Comparison of ENCODE assay signal across 10 cellular contexts in genomic region chr3:127254730-127255129, GRCh38. TPM values are rescaled to one million over a fixed set of nuclear protein-coding genes. Genes with fewer than 3 reads are reported as not detected.
DNase-seq lines count a peak whose midpoint lies in the region; ATAC-seq, FAIRE-seq and TF ChIP-seq lines count a peak whose summit lies in the region.
"Had no signal": no experiment of that assay in that cellular context is flagged by ENCODE, and none has a peak within 500 bp of the region (broad histone marks: within the 10 kb centered on the region; RNA-seq: fewer than 3 reads in every experiment).

No MANE protein-coding gene starts in this region.

- no peak overlapping the region for H3K9ac ChIP-seq in astrocyte (ENCODE audit: low read length)

- DNase-seq in DMS53 treated with DMSO at 0.1 percent for 48 hours (lab: John Stamatoyannopoulos, UW; ENCODE audit: unreplicated experiment) (peak; percentile 5), HuH-7 (ENCODE audit: low spot score) (peak; percentile 20), astrocyte (ENCODE audit: low read depth) (no peak), myocyte (ENCODE audit: low read depth) (peak; percentile 16), RCC 7860 (ENCODE audit: low spot score) (no peak)
- no peak for DNase-seq in T-helper 2 cell treated with Interferon-gamma antibody and Interleukin-4, amounts not matched to agents 5 μg/mL and 100 μg/mL, for 36 hours (ENCODE audit: low spot score)
- DNase-seq: activated CD4-positive, alpha-beta T cell treated with anti-CD3 and anti-CD28 coated beads, Interleukin-2, amount 10 ng/mL, durations not matched to agents 24 days and 14 days; NCI-H2029 treated with DMSO at 0.1 percent for 48 hours had no signal

- TF ChIP-seq CTCF in astrocyte (IDR thresholded peaks at IDR 0.05; ENCODE audit: insufficient read depth, low read depth, low read length), result peak; percentile 8

- peaks cover 6% of the 10 kb centered on the region for H3K9me3 Mint-ChIP-seq in astrocyte (ENCODE audit: unreplicated experiment)
- H3K9me3 Mint-ChIP-seq in T-helper 2 cell treated with Interferon-gamma antibody and Interleukin-4, amounts not matched to agents 5 μg/mL and 100 μg/mL, for 36 hours, result peaks cover 8% of the 10 kb centered on the region

- H4K20me1 ChIP-seq in astrocyte (ENCODE audit: insufficient read depth, low read length), result no peaks in the 10 kb centered on the region

- no peak overlapping the region for H3K4me3 Mint-ChIP-seq in astrocyte (ENCODE audit: unreplicated experiment)
- H3K4me3 Mint-ChIP-seq in T-helper 2 cell treated with Interferon-gamma antibody and Interleukin-4, amounts not matched to agents 5 μg/mL and 100 μg/mL, for 36 hours, result no peak overlapping the region
- H3K4me3 Mint-ChIP-seq: activated CD4-positive, alpha-beta T cell treated with anti-CD3 and anti-CD28 coated beads, Interleukin-2, amount 10 ng/mL, durations not matched to agents 24 days and 14 days had no signal

- H3K4me2 ChIP-seq in astrocyte (ENCODE audit: low read length), result no peak overlapping the region
- H3K4me2 ChIP-seq: smooth muscle cell had no signal

- no peaks in the 10 kb centered on the region for H3K36me3 Mint-ChIP-seq in astrocyte (ENCODE audit: low read depth, unreplicated experiment)
- no peaks in the 10 kb centered on the region for H3K36me3 Mint-ChIP-seq in T-helper 2 cell treated with Interferon-gamma antibody and Interleukin-4, amounts not matched to agents 5 μg/mL and 100 μg/mL, for 36 hours (ENCODE audit: low read depth)

- peaks cover 51% of the 10 kb centered on the region for H3K27me3 Mint-ChIP-seq in astrocyte (ENCODE audit: low read depth, unreplicated experiment)
- H3K27me3 Mint-ChIP-seq in T-helper 2 cell treated with Interferon-gamma antibody and Interleukin-4, amounts not matched to agents 5 μg/mL and 100 μg/mL, for 36 hours (ENCODE audit: low read depth), result no peaks in the 10 kb centered on the region
- H3K27me3 Mint-ChIP-seq: activated CD4-positive, alpha-beta T cell treated with anti-CD3 and anti-CD28 coated beads, Interleukin-2, amount 10 ng/mL, durations not matched to agents 24 days and 14 days had no signal

- no peak for FAIRE-seq in astrocyte (lab: Jason Lieb, UNC)
- no peak for FAIRE-seq in RCC 7860 (lab: Jason Lieb, UNC)

- no peaks in the 10 kb centered on the region for H3K36me3 ChIP-seq in astrocyte (ENCODE audit: insufficient read depth, low read length)

- no peaks in the 10 kb centered on the region for H3K9me3 ChIP-seq in astrocyte (ENCODE audit: insufficient read depth, low read depth, low read length)

- no peak overlapping the region for H2AFZ ChIP-seq in astrocyte (ENCODE audit: low read depth, low read length)

- H3K4me3 ChIP-seq in astrocyte (ENCODE audit: insufficient read depth, low read depth, low read length), result no peak overlapping the region
- H3K4me3 ChIP-seq: smooth muscle cell had no signal

- no peaks in the 10 kb centered on the region for H3K4me1 ChIP-seq in astrocyte (ENCODE audit: insufficient read depth, low read length)

- no peak for ATAC-seq in GM18502 (IDR thresholded peaks at IDR 0.05; ENCODE audit: poor library complexity, unreplicated experiment)

- no peaks in the 10 kb centered on the region for H3K79me2 ChIP-seq in astrocyte (ENCODE audit: insufficient read depth, low read length)

- H3K4me1 Mint-ChIP-seq in astrocyte (ENCODE audit: low read depth, unreplicated experiment), result no peaks in the 10 kb centered on the region
- H3K4me1 Mint-ChIP-seq in T-helper 2 cell treated with Interferon-gamma antibody and Interleukin-4, amounts not matched to agents 5 μg/mL and 100 μg/mL, for 36 hours (ENCODE audit: low read depth), result no peaks in the 10 kb centered on the region
- H3K4me1 Mint-ChIP-seq: activated CD4-positive, alpha-beta T cell treated with anti-CD3 and anti-CD28 coated beads, Interleukin-2, amount 10 ng/mL, durations not matched to agents 24 days and 14 days had no signal

- no peaks in the 10 kb centered on the region for H3K27me3 ChIP-seq in astrocyte (ENCODE audit: insufficient read depth, low read length)

- H3K27ac ChIP-seq in astrocyte (ENCODE audit: low read depth, low read length), result no peak overlapping the region

- H3K27ac Mint-ChIP-seq in astrocyte (ENCODE audit: unreplicated experiment), result no peak overlapping the region
- no peak overlapping the region for H3K27ac Mint-ChIP-seq in T-helper 2 cell treated with Interferon-gamma antibody and Interleukin-4, amounts not matched to agents 5 μg/mL and 100 μg/mL, for 36 hours
- H3K27ac Mint-ChIP-seq: activated CD4-positive, alpha-beta T cell treated with anti-CD3 and anti-CD28 coated beads, Interleukin-2, amount 10 ng/mL, durations not matched to agents 24 days and 14 days had no signal

RNA-seq across cellular contexts. Expression of gene PRR20G, which starts 33.1 kb away (rescaled TPM):
- not detected in 2 replicates for total RNA-seq in astrocyte
- total RNA-seq in myocyte, result not detected in 2 replicates
- not detected for polyA plus RNA-seq in myocyte (2012)
- total RNA-seq: activated CD4-positive, alpha-beta T cell treated with anti-CD3 and anti-CD28 coated beads, Interleukin-2, amount 10 ng/mL, durations not matched to agents 24 days and 14 days; smooth muscle cell had no signal
- polyA plus RNA-seq: smooth muscle cell had no signal

Comparison
In these comparisons a context has a peak if more than half of its experiments do, and no peak if none do; other contexts are left out.
1. DNase-seq: peak in DMS53 treated with DMSO at 0.1 percent for 48 hours (single experiment), HuH-7 (single experiment) and myocyte (single experiment); none in astrocyte (single experiment), RCC 7860 (single experiment) and T-helper 2 cell treated with Interferon-gamma antibody and Interleukin-4, amounts not matched to agents 5 μg/mL and 100 μg/mL, for 36 hours (single experiment).